In the genomic region with DNA sequence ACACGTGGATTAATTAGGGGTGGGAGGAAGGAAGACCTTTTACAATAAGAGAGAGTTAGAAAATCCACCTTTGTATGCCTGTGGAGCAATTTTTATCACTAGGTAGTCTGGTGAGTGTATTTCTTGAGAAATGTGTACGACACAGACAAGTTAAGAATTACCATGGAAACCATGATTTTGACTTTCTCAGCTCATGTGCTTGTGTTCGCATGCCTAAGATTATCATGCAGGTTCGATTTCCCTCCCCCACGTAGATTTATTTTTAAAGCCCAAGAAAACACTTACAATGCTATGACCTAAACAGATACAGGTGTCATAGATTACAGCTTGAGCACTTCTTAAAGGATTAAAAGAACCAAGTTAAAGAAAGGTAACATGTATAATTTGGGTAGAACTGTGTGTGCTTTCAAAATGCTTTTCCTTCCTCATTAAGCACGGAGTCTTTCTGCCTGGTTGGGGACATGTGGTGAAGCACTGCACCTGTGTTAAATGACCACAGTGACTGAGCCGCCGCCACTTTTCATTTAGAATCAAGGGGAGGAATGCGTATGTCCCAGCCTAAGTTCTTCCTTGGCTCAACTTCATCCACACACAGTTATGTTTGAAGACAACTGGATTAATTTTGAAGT, we compare ENCODE assay signal across 1 cellular context.
TF ChIP-seq lines count a peak whose summit lies in the region.

No MANE protein-coding gene starts in this region.

TF ChIP-seq in GM12878, 131 proteins besides CTCF, POLR2A, EP300 and RAD21 (continues in another document):
- no peak for TF ChIP-seq RCOR1 (conservative IDR thresholded peaks at IDR 0.05; ENCODE audit: low read depth, low read length)
- 0 out of 2 replicates have a peak, but pooled peaks have one; percentile 41 for TF ChIP-seq PML (IDR thresholded peaks at IDR 0.05; ENCODE audit: low read length)
- peak; percentile 76; the same call in 1 of the 2 replicates for TF ChIP-seq TCF12 (IDR thresholded peaks at IDR 0.05; ENCODE audit: low read depth, low read length)
- no peak for TF ChIP-seq YY1 (IDR thresholded peaks at IDR 0.05; ENCODE audit: low read depth, low read length)
- TF ChIP-seq MTA2 (IDR thresholded peaks at IDR 0.05; ENCODE audit: low read depth): no peak; the same call in 1 of the 2 replicates
- TF ChIP-seq JUNB (IDR thresholded peaks at IDR 0.05): no peak
- TF ChIP-seq, protein P1, sequence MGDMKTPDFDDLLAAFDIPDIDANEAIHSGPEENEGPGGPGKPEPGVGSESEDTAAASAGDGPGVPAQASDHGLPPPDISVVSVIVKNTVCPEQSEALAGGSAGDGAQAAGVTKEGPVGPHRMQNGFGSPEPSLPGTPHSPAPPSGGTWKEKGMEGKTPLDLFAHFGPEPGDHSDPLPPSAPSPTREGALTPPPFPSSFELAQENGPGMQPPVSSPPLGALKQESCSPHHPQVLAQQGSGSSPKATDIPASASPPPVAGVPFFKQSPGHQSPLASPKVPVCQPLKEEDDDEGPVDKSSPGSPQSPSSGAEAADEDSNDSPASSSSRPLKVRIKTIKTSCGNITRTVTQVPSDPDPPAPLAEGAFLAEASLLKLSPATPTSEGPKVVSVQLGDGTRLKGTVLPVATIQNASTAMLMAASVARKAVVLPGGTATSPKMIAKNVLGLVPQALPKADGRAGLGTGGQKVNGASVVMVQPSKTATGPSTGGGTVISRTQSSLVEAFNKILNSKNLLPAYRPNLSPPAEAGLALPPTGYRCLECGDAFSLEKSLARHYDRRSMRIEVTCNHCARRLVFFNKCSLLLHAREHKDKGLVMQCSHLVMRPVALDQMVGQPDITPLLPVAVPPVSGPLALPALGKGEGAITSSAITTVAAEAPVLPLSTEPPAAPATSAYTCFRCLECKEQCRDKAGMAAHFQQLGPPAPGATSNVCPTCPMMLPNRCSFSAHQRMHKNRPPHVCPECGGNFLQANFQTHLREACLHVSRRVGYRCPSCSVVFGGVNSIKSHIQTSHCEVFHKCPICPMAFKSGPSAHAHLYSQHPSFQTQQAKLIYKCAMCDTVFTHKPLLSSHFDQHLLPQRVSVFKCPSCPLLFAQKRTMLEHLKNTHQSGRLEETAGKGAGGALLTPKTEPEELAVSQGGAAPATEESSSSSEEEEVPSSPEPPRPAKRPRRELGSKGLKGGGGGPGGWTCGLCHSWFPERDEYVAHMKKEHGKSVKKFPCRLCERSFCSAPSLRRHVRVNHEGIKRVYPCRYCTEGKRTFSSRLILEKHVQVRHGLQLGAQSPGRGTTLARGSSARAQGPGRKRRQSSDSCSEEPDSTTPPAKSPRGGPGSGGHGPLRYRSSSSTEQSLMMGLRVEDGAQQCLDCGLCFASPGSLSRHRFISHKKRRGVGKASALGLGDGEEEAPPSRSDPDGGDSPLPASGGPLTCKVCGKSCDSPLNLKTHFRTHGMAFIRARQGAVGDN (IDR thresholded peaks at IDR 0.05): no peak
- TF ChIP-seq HCFC1 (IDR thresholded peaks at IDR 0.05; ENCODE audit: low read length): no peak
- TF ChIP-seq SP1 (IDR thresholded peaks at IDR 0.05; ENCODE audit: low read depth, low read length): no peak
- TF ChIP-seq HDGF (IDR thresholded peaks at IDR 0.05): no peak
- TF ChIP-seq, protein P2, sequence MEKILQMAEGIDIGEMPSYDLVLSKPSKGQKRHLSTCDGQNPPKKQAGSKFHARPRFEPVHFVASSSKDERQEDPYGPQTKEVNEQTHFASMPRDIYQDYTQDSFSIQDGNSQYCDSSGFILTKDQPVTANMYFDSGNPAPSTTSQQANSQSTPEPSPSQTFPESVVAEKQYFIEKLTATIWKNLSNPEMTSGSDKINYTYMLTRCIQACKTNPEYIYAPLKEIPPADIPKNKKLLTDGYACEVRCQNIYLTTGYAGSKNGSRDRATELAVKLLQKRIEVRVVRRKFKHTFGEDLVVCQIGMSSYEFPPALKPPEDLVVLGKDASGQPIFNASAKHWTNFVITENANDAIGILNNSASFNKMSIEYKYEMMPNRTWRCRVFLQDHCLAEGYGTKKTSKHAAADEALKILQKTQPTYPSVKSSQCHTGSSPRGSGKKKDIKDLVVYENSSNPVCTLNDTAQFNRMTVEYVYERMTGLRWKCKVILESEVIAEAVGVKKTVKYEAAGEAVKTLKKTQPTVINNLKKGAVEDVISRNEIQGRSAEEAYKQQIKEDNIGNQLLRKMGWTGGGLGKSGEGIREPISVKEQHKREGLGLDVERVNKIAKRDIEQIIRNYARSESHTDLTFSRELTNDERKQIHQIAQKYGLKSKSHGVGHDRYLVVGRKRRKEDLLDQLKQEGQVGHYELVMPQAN (conservative IDR thresholded peaks at IDR 0.05): no peak; the same call in 1 of the 2 replicates
- peak; percentile 19; the same call in 1 of the 2 replicates for TF ChIP-seq ZBED1 (IDR thresholded peaks at IDR 0.05; ENCODE audit: borderline replicate concordance)
- no peak for TF ChIP-seq CHD2 (IDR thresholded peaks at IDR 0.05; ENCODE audit: borderline replicate concordance, low read depth, low read length)
- TF ChIP-seq, protein P3, sequence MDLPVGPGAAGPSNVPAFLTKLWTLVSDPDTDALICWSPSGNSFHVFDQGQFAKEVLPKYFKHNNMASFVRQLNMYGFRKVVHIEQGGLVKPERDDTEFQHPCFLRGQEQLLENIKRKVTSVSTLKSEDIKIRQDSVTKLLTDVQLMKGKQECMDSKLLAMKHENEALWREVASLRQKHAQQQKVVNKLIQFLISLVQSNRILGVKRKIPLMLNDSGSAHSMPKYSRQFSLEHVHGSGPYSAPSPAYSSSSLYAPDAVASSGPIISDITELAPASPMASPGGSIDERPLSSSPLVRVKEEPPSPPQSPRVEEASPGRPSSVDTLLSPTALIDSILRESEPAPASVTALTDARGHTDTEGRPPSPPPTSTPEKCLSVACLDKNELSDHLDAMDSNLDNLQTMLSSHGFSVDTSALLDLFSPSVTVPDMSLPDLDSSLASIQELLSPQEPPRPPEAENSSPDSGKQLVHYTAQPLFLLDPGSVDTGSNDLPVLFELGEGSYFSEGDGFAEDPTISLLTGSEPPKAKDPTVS (IDR thresholded peaks at IDR 0.05; ENCODE audit: low read depth, low read length): no peak
- TF ChIP-seq EED (IDR thresholded peaks at IDR 0.05; ENCODE audit: low read depth): peak; percentile 50; the same call in 1 of the 2 replicates
- TF ChIP-seq TBL1XR1 (IDR thresholded peaks at IDR 0.05; ENCODE audit: low read depth, low read length): 0 out of 2 replicates have a peak, but pooled peaks have one; percentile 34
- no peak for TF ChIP-seq NR2C1 (IDR thresholded peaks at IDR 0.05)
- no peak for TF ChIP-seq JUND (IDR thresholded peaks at IDR 0.05; ENCODE audit: low read depth, low read length)
- TF ChIP-seq FOXM1 (IDR thresholded peaks at IDR 0.05; ENCODE audit: low read depth, low read length): 0 out of 2 replicates have a peak, but pooled peaks have one; percentile 12
- TF ChIP-seq BHLHE40 (IDR thresholded peaks at IDR 0.05; ENCODE audit: borderline replicate concordance in 1 of 2, low read depth in 2 of 2, low read length in 1 of 2): peak; percentile 21 to 33; a peak in 1 of 4 replicates
- no peak for TF ChIP-seq CEBPB (IDR thresholded peaks at IDR 0.05; ENCODE audit: borderline replicate concordance in 1 of 2, low read depth in 2 of 2, low read length in 2 of 2)
- TF ChIP-seq TCF3 (IDR thresholded peaks at IDR 0.05; ENCODE audit: borderline replicate concordance, insufficient read depth, low read depth, low read length): no peak
- TF ChIP-seq, protein P4, sequence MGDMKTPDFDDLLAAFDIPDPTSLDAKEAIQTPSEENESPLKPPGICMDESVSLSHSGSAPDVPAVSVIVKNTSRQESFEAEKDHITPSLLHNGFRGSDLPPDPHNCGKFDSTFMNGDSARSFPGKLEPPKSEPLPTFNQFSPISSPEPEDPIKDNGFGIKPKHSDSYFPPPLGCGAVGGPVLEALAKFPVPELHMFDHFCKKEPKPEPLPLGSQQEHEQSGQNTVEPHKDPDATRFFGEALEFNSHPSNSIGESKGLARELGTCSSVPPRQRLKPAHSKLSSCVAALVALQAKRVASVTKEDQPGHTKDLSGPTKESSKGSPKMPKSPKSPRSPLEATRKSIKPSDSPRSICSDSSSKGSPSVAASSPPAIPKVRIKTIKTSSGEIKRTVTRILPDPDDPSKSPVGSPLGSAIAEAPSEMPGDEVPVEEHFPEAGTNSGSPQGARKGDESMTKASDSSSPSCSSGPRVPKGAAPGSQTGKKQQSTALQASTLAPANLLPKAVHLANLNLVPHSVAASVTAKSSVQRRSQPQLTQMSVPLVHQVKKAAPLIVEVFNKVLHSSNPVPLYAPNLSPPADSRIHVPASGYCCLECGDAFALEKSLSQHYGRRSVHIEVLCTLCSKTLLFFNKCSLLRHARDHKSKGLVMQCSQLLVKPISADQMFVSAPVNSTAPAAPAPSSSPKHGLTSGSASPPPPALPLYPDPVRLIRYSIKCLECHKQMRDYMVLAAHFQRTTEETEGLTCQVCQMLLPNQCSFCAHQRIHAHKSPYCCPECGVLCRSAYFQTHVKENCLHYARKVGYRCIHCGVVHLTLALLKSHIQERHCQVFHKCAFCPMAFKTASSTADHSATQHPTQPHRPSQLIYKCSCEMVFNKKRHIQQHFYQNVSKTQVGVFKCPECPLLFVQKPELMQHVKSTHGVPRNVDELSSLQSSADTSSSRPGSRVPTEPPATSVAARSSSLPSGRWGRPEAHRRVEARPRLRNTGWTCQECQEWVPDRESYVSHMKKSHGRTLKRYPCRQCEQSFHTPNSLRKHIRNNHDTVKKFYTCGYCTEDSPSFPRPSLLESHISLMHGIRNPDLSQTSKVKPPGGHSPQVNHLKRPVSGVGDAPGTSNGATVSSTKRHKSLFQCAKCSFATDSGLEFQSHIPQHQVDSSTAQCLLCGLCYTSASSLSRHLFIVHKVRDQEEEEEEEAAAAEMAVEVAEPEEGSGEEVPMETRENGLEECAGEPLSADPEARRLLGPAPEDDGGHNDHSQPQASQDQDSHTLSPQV (IDR thresholded peaks at IDR 0.05): no peak
- TF ChIP-seq CHD4 (IDR thresholded peaks at IDR 0.05): no peak
- TF ChIP-seq SMARCA5 (IDR thresholded peaks at IDR 0.05): no peak
- no peak for TF ChIP-seq SIX5 (IDR thresholded peaks at IDR 0.05; ENCODE audit: low read depth, low read length, severe bottlenecking)
- TF ChIP-seq NBN (IDR thresholded peaks at IDR 0.05): no peak
- no peak for TF ChIP-seq CBX5 (IDR thresholded peaks at IDR 0.05; ENCODE audit: low read depth)
- TF ChIP-seq TCF7 (IDR thresholded peaks at IDR 0.05; ENCODE audit: borderline replicate concordance): no peak
- TF ChIP-seq, protein P5, sequence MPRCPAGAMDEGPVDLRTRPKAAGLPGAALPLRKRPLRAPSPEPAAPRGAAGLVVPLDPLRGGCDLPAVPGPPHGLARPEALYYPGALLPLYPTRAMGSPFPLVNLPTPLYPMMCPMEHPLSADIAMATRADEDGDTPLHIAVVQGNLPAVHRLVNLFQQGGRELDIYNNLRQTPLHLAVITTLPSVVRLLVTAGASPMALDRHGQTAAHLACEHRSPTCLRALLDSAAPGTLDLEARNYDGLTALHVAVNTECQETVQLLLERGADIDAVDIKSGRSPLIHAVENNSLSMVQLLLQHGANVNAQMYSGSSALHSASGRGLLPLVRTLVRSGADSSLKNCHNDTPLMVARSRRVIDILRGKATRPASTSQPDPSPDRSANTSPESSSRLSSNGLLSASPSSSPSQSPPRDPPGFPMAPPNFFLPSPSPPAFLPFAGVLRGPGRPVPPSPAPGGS (IDR thresholded peaks at IDR 0.05; ENCODE audit: borderline replicate concordance, insufficient read depth, low read depth, low read length, poor library complexity, severe bottlenecking): no peak
- TF ChIP-seq ZNF207 (IDR thresholded peaks at IDR 0.05; ENCODE audit: borderline replicate concordance): no peak
- TF ChIP-seq SMAD1 (IDR thresholded peaks at IDR 0.05; ENCODE audit: low read depth, partially characterized antibody): no peak
- TF ChIP-seq, protein P6, sequence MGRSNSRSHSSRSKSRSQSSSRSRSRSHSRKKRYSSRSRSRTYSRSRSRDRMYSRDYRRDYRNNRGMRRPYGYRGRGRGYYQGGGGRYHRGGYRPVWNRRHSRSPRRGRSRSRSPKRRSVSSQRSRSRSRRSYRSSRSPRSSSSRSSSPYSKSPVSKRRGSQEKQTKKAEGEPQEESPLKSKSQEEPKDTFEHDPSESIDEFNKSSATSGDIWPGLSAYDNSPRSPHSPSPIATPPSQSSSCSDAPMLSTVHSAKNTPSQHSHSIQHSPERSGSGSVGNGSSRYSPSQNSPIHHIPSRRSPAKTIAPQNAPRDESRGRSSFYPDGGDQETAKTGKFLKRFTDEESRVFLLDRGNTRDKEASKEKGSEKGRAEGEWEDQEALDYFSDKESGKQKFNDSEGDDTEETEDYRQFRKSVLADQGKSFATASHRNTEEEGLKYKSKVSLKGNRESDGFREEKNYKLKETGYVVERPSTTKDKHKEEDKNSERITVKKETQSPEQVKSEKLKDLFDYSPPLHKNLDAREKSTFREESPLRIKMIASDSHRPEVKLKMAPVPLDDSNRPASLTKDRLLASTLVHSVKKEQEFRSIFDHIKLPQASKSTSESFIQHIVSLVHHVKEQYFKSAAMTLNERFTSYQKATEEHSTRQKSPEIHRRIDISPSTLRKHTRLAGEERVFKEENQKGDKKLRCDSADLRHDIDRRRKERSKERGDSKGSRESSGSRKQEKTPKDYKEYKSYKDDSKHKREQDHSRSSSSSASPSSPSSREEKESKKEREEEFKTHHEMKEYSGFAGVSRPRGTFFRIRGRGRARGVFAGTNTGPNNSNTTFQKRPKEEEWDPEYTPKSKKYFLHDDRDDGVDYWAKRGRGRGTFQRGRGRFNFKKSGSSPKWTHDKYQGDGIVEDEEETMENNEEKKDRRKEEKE (IDR thresholded peaks at IDR 0.05): no peak
- peak; percentile 94 for TF ChIP-seq MXI1 (IDR thresholded peaks at IDR 0.05; ENCODE audit: low read depth, low read length)
- TF ChIP-seq, protein P7, sequence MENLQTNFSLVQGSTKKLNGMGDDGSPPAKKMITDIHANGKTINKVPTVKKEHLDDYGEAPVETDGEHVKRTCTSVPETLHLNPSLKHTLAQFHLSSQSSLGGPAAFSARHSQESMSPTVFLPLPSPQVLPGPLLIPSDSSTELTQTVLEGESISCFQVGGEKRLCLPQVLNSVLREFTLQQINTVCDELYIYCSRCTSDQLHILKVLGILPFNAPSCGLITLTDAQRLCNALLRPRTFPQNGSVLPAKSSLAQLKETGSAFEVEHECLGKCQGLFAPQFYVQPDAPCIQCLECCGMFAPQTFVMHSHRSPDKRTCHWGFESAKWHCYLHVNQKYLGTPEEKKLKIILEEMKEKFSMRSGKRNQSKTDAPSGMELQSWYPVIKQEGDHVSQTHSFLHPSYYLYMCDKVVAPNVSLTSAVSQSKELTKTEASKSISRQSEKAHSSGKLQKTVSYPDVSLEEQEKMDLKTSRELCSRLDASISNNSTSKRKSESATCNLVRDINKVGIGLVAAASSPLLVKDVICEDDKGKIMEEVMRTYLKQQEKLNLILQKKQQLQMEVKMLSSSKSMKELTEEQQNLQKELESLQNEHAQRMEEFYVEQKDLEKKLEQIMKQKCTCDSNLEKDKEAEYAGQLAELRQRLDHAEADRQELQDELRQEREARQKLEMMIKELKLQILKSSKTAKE (IDR thresholded peaks at IDR 0.05; ENCODE audit: low read depth, poor library complexity, severe bottlenecking): no peak
- 0 out of 2 replicates have a peak, but pooled peaks have one; percentile 9 for TF ChIP-seq NFIC (IDR thresholded peaks at IDR 0.05; ENCODE audit: low read depth, low read length)
